Comparison of ENCODE assay signal across 5 cellular contexts in genomic region chr16:75491876-75492275, GRCh38. TPM values are rescaled to one million over a fixed set of nuclear protein-coding genes. Genes with fewer than 3 reads are reported as not detected.
DNase-seq lines count a peak whose midpoint lies in the region; ATAC-seq and TF ChIP-seq lines count a peak whose summit lies in the region.

No MANE protein-coding gene starts in this region.

- no peak overlapping the region for H3K27ac ChIP-seq in lower lobe of right lung

- H3K4me3 ChIP-seq in lower lobe of right lung, result no peak overlapping the region

- TF ChIP-seq CTCF in lower lobe of right lung (IDR thresholded peaks at IDR 0.05), result no peak

- no peaks in the 10 kb centered on the region for H3K36me3 ChIP-seq in lower lobe of right lung

- no peak overlapping the region for H3K4me3 Mint-ChIP-seq in natural killer cell treated with Interleukin-12 subunit alpha and Interleukin-12 subunit beta and Interleukin-15 and Interleukin-18, amount 100 ng/mL, for 72 hours

- peaks cover 0 to 5% of the 10 kb centered on the region in 2 donors for H3K4me1 Mint-ChIP-seq in natural killer cell treated with Interleukin-12 subunit alpha and Interleukin-12 subunit beta and Interleukin-15 and Interleukin-18, amount 100 ng/mL, for 72 hours (ENCODE audit: low read depth in 2 of 2)

- H3K27ac Mint-ChIP-seq in natural killer cell treated with Interleukin-12 subunit alpha and Interleukin-12 subunit beta and Interleukin-15 and Interleukin-18, amount 100 ng/mL, for 72 hours, result no peak overlapping the region

- intact Hi-C loops in lower lobe of right lung (cut with DNase I), result no loop called here

- no peaks in the 10 kb centered on the region for H3K9me3 ChIP-seq in lower lobe of right lung

- H3K36me3 Mint-ChIP-seq in natural killer cell treated with Interleukin-12 subunit alpha and Interleukin-12 subunit beta and Interleukin-15 and Interleukin-18, amount 100 ng/mL, for 72 hours, result no peaks in the 10 kb centered on the region

- no peak for ATAC-seq in natural killer cell treated with Interleukin-12 subunit alpha and Interleukin-12 subunit beta and Interleukin-15 and Interleukin-18, amount 100 ng/mL, for 72 hours
- ATAC-seq in lower lobe of right lung, result no peak

- H3K9me3 Mint-ChIP-seq in natural killer cell treated with Interleukin-12 subunit alpha and Interleukin-12 subunit beta and Interleukin-15 and Interleukin-18, amount 100 ng/mL, for 72 hours, result no peaks in the 10 kb centered on the region

- DNase-seq in HT1080 (ENCODE audit: low read depth) (peak; percentile 61), SW480 (ENCODE audit: low spot score) (peak; percentile 42), retina (peak; percentile 21), lower lobe of right lung (no peak)
- DNase-seq in natural killer cell treated with Interleukin-12 subunit alpha and Interleukin-12 subunit beta and Interleukin-15 and Interleukin-18, amount 100 ng/mL, for 72 hours (ENCODE audit: low spot score), result no peak

- peaks cover 9 to 10% of the 10 kb centered on the region in 2 donors for H3K27me3 Mint-ChIP-seq in natural killer cell treated with Interleukin-12 subunit alpha and Interleukin-12 subunit beta and Interleukin-15 and Interleukin-18, amount 100 ng/mL, for 72 hours

- H3K4me1 ChIP-seq in lower lobe of right lung, result peaks cover 12% of the 10 kb centered on the region

- H3K27me3 ChIP-seq in lower lobe of right lung (ENCODE audit: low read depth), result peaks cover 33% of the 10 kb centered on the region

RNA-seq across cellular contexts. Expression of gene CHST6, which starts 3.4 kb away (rescaled TPM):
- not detected in 2 replicates for total RNA-seq in HT1080 (2014; rRNA removed; shearing (Covaris generic))
- polyA plus RNA-seq in HT1080 (2015; cell fraction: cytosol; rRNA removed), result not detected in 2 replicates
- not detected in 2 replicates for polyA plus RNA-seq in HT1080 (2015; cell fraction: nucleus; rRNA removed)
- total RNA-seq in natural killer cell treated with Interleukin-12 subunit alpha and Interleukin-12 subunit beta and Interleukin-15 and Interleukin-18, amount 100 ng/mL, for 72 hours, result under 1 TPM in 1 of 2 donors, not detected in 1; 0.08 TPM
- total RNA-seq in lower lobe of right lung, result 2.5 TPM

RNA-seq across cellular contexts. Expression of gene TMEM170A, which starts 27.4 kb away (rescaled TPM):
- 15.3 and 18.9 TPM in 2 replicates for total RNA-seq in HT1080 (2014; rRNA removed; shearing (Covaris generic))
- polyA plus RNA-seq in HT1080 (2015; cell fraction: cytosol; rRNA removed), result 16.0 and 16.2 TPM in 2 replicates
- 16.0 and 18.7 TPM in 2 replicates for polyA plus RNA-seq in HT1080 (2015; cell fraction: nucleus; rRNA removed)
- 10 to 100 TPM; 38.3 to 48.4 TPM for total RNA-seq in natural killer cell treated with Interleukin-12 subunit alpha and Interleukin-12 subunit beta and Interleukin-15 and Interleukin-18, amount 100 ng/mL, for 72 hours
- 31.2 TPM for total RNA-seq in lower lobe of right lung

RNA-seq across cellular contexts. Expression of gene CHST5, which starts 44.0 kb away (rescaled TPM):
- total RNA-seq in HT1080 (2014; rRNA removed; shearing (Covaris generic)), result not detected in 2 replicates
- not detected in 2 replicates for polyA plus RNA-seq in HT1080 (2015; cell fraction: cytosol; rRNA removed)
- polyA plus RNA-seq in HT1080 (2015; cell fraction: nucleus; rRNA removed), result not detected in 2 replicates
- total RNA-seq in natural killer cell treated with Interleukin-12 subunit alpha and Interleukin-12 subunit beta and Interleukin-15 and Interleukin-18, amount 100 ng/mL, for 72 hours, result under 1 TPM in 1 of 2 donors, not detected in 1; 0.14 TPM
- total RNA-seq in lower lobe of right lung, result 0.62 TPM

RNA-seq across cellular contexts. Expression of gene CFDP1, which starts 58.6 kb away (rescaled TPM):
- 24.7 and 24.8 TPM in 2 replicates for total RNA-seq in HT1080 (2014; rRNA removed; shearing (Covaris generic))
- polyA plus RNA-seq in HT1080 (2015; cell fraction: cytosol; rRNA removed), result 52.5 and 57.4 TPM in 2 replicates
- polyA plus RNA-seq in HT1080 (2015; cell fraction: nucleus; rRNA removed), result 15.7 and 32.6 TPM in 2 replicates
- 10 to 100 TPM; 29.1 to 49.5 TPM for total RNA-seq in natural killer cell treated with Interleukin-12 subunit alpha and Interleukin-12 subunit beta and Interleukin-15 and Interleukin-18, amount 100 ng/mL, for 72 hours
- total RNA-seq in lower lobe of right lung, result 57.7 TPM

Comparison
In these comparisons a context has a peak if more than half of its experiments do, and no peak if none do; other contexts are left out.
1. DNase-seq: peak in HT1080 (single experiment), SW480 (single experiment) and retina (single experiment); none in natural killer cell treated with Interleukin-12 subunit alpha and Interleukin-12 subunit beta and Interleukin-15 and Interleukin-18, amount 100 ng/mL, for 72 hours (single experiment) and lower lobe of right lung (single experiment).